In the genomic region with DNA sequence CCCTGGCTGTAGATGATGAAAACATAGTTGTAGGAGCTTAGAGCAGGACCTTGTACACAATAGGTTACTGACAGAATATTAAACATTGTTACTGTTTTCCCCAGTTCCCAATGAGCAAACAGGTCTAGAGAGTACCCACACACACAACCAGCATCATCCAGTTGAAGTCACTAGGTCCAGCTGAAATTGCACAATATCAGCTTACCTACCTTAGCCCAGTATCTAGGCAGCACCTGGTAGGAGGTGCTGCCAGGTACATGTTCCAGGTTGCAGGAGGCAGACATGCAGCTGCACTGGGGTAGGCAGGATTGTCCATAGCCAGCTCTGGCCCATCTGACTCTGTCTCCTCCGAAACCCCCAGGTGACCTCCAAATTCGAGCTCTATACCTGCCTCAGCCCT, we compare ENCODE assay signal across 9 cellular contexts. TPM values are rescaled to one million over a fixed set of nuclear protein-coding genes. Genes with fewer than 3 reads are reported as not detected.
"Had no signal": no experiment of that assay in that cellular context is flagged by ENCODE, and none has a peak within 500 bp of the region (broad histone marks: within the 10 kb centered on the region; RNA-seq: fewer than 3 reads in every experiment).

No MANE protein-coding gene starts in this region.

- ATAC-seq: GM23338, K562 had no signal

- FAIRE-seq: H1, H54, K562 had no signal

- H3K4me2 ChIP-seq: GM23338 had no signal

- H3K27ac Mint-ChIP-seq: GM23338, H9 had no signal

- H3K9me3 Mint-ChIP-seq: GM23338, H9 had no signal

- H3K4me3 ChIP-seq: GM23338, K562 had no signal

- H3K27ac ChIP-seq: HL-60 had no signal

- H3K4me3 Mint-ChIP-seq: GM23338, H9 had no signal

- H2AFZ ChIP-seq: GM23338 had no signal

- DNase-seq: H9, HCEC 1CT, KG1 had no signal

RNA-seq across cellular contexts. Expression of a gene that starts 1.5 kb away (rescaled TPM):
- total RNA-seq: HT1080 had no signal
